ENCODE assay signal across 8 cellular contexts in the genomic region with DNA sequence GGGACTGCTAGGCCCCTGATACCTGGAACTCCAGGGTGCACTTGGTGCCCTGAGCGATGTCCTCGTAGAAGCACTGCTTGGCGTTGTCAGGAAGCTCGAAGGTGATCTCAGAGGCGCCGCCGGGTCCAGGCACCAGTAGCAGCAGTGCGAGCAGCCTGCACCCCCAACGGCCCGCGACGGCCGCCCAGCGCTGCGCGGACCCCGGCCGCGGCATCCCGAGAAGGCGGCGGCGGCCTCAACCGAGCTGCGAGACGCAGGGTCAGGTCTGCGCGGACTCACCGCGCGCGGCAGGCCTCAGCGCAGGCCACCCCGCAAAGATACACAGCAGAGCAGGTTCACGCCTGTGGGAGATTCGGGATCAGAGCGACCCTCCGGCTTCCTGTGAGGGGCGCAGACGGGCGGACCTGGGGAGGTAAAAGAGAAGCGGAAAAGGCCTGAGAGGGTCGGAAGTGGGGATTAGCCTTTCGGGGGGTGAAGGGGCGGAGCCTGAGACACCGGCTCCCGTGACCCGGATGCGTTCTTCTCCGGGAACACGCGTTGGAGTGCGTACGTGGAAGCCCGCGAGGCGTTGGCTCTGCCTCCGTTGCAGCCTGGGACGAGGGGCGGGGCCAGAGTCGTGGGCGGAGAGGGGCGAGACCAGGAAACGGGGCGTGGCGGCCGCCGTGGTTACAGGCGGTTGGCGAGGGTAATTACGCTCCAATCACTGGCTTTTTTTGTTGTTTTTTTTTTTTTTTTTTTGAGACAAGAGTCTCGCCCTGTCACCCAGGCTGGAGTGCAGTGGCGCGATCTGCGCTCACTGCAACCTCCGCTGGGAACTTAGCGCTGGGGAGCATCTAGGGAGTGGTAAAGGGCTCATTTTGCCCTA.
DNase-seq lines count a peak whose midpoint lies in the region; ATAC-seq and TF ChIP-seq lines count a peak whose summit lies in the region.

Gene TMED7 (minus strand): TSS at position 458 of the 865 bp plus-strand sequence. CDS start 244 bp downstream, at position 214.

- DNase-seq in AG09319 (ENCODE audit: extremely low read depth, low read depth) (peak; percentile 94), NCI-H446 treated with DMSO at 0.1 percent for 48 hours (lab: John Stamatoyannopoulos, UW) (peak; percentile 94), cerebellar nuclear complex (lab: John Stamatoyannopoulos, UW) (peak; percentile 80 to 97), islet precursor cell (peak; percentile 99)
- peak; percentile 100 for DNase-seq in stimulated activated CD4-positive, alpha-beta T cell treated with anti-CD3 and anti-CD28 coated beads, Interleukin-12 subunit alpha, Interleukin-12 subunit beta, amount 100 ng/mL, for 48 hours (ENCODE audit: low read depth in 2 of 3, low spot score in 1 of 3)

- no peak for TF ChIP-seq CTCF in AG09319 (IDR thresholded peaks at IDR 0.05; ENCODE audit: low read depth, low read length)

- ATAC-seq in GM19035 (IDR thresholded peaks at IDR 0.05; ENCODE audit: unreplicated experiment) (peak; percentile 89), HG03354 (IDR thresholded peaks at IDR 0.05; ENCODE audit: poor library complexity, severe bottlenecking, unreplicated experiment) (peak; percentile 91)
- peak; percentile 92 for ATAC-seq in activated CD4-positive, CD25-positive, alpha-beta regulatory T cell treated with anti-CD3 and anti-CD28 coated beads, Interleukin-2, amount 50 U/mL, for 24 hours

Comparison
In these comparisons a context has a peak if more than half of its experiments do, and no peak if none do; other contexts are left out.
1. Peak in every context shown above with its lines: DNase-seq and ATAC-seq.